1 cellular context compared by ENCODE assay signal in genomic region chr16:77971306-77972131, GRCh38.
TF ChIP-seq lines count a peak whose summit lies in the region.

No MANE protein-coding gene starts in this region.

TF ChIP-seq in GM23338, 12 proteins besides CTCF, POLR2A, EP300 and RAD21 (continued from another document):
- TF ChIP-seq ZNF462 (CRISPR knock-in tag; IDR thresholded peaks at IDR 0.05), result no peak
- TF ChIP-seq POLR2AphosphoS5 (IDR thresholded peaks at IDR 0.05; ENCODE audit: low read depth), result no peak
- no peak for TF ChIP-seq NANOG (IDR thresholded peaks at IDR 0.05; ENCODE audit: borderline replicate concordance)
- TF ChIP-seq EZH2 (IDR thresholded peaks at IDR 0.05; ENCODE audit: low read depth, unreplicated experiment), result no peak
- no peak for TF ChIP-seq REST (IDR thresholded peaks at IDR 0.05; ENCODE audit: unreplicated experiment)
